ENCODE assay signal across 8 cellular contexts in the genomic region with DNA sequence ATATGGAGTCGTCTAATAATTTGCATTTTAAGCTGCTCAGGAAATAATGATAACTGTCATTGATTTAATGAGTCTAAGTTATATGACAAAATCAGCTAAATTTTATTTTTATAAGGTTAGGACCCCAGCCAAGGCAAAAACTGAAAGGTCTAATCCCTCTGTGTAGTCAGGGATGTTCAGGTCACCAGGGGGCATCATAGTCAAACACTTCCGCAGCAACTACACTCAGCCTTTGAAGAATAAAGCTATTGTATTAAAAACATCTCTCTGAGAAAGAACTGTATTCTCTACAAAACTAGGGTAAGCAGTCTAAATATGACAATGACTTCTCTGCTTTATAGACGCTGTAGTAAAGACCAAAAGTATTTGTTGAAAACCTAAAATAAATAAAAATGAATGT. TPM values are rescaled to one million over a fixed set of nuclear protein-coding genes. Genes with fewer than 3 reads are reported as not detected.
DNase-seq lines count a peak whose midpoint lies in the region; ATAC-seq and TF ChIP-seq lines count a peak whose summit lies in the region.

No MANE protein-coding gene starts in this region.

- H3K36me3 ChIP-seq in adipocyte (ENCODE audit: control insufficient read depth, insufficient read depth, low read length, severe bottlenecking) (peaks cover 85% of the 10 kb centered on the region), stomach (peaks cover 37 to 96% (median 94%) of the 10 kb centered on the region in 4 donors)

- no peaks in the 10 kb centered on the region for H3K9me3 ChIP-seq in adipocyte (ENCODE audit: control insufficient read depth, low read length)
- no peaks in the 10 kb centered on the region for H3K9me3 ChIP-seq in stomach

- H3K27ac ChIP-seq in stomach: no peak overlapping the region

- no peak overlapping the region for H3K9ac ChIP-seq in adipocyte (ENCODE audit: low read length)

- peak in 1 of 7 experiments; percentile 5 for TF ChIP-seq CTCF in stomach (IDR thresholded peaks at IDR 0.05)

- no peaks in the 10 kb centered on the region for H3K27me3 ChIP-seq in adipocyte (replicated peaks; ENCODE audit: control insufficient read depth, insufficient read depth, low read length)
- H3K27me3 ChIP-seq in stomach: no peaks in the 10 kb centered on the region

- H3K4me3 ChIP-seq in adipocyte (ENCODE audit: low read length) (no peak overlapping the region), stomach (no peak overlapping the region)

- 49 to 66% (median 56%) methylated on average over 3 of the region's 3 CpGs for WGBS in stomach, 5 donors

- H3K4me1 ChIP-seq in adipocyte (ENCODE audit: control insufficient read depth, insufficient read depth, low read length): no peaks in the 10 kb centered on the region
- H3K4me1 ChIP-seq in stomach: no peaks in the 10 kb centered on the region

- intact Hi-C loops in stomach (cut with DNase I; ENCODE audit: low total_unique reads): no loop called here

- TF ChIP-seq POLR2A in stomach (IDR thresholded peaks at IDR 0.05): no peak

- ATAC-seq in GM21526 (IDR thresholded peaks at IDR 0.05; ENCODE audit: low FRiP score, unreplicated experiment): no peak

- TF ChIP-seq EP300 in stomach (IDR thresholded peaks at IDR 0.05): no peak

- DNase-seq in COLO668 (lab: John Stamatoyannopoulos, UW; ENCODE audit: unreplicated experiment) (peak; percentile 10), HuH-7.5 (ENCODE audit: low spot score) (peak; percentile 45), adipocyte (ENCODE audit: low read depth) (peak; percentile 18), left kidney (ENCODE audit: low read depth, low spot score) (peak; percentile 29), stomach (no peak)
- DNase-seq in activated CD4-positive, CD25-positive, alpha-beta regulatory T cell treated with anti-CD3 and anti-CD28 coated beads, Interleukin-2, amount 50 U/mL, for 72 hours: no peak
- no peak for DNase-seq in activated effector memory CD4-positive, alpha-beta T cell treated with anti-CD3 and anti-CD28 coated beads, Interleukin-2, amount 50 U/mL, for 16 hours

RNA-seq across cellular contexts. Expression of a gene that starts 15.0 kb away (rescaled TPM):
- 10 to 100 TPM in 4 of 5 donors, 1 to 10 TPM in 1; 7.2 to 73.2 (median 42.0) TPM for total RNA-seq in stomach
- 10 to 100 TPM; 14.9 to 19.7 (median 15.8) TPM for polyA plus RNA-seq in stomach

RNA-seq across cellular contexts. Expression of a gene that starts 25.8 kb away (rescaled TPM):
- 10 to 100 TPM in 1 of 5 donors, 1 to 10 TPM in 3, not detected in 1; 1.3 to 18.5 (median 5.3) TPM for total RNA-seq in stomach
- 1 to 10 TPM; 3.4 to 6.4 (median 6.0) TPM for polyA plus RNA-seq in stomach

Comparison
In these comparisons a context has a peak if more than half of its experiments do, and no peak if none do; other contexts are left out.
1. DNase-seq: peak in COLO668 (single experiment), HuH-7.5 (single experiment), adipocyte (single experiment) and left kidney (single experiment); none in activated CD4-positive, CD25-positive, alpha-beta regulatory T cell treated with anti-CD3 and anti-CD28 coated beads, Interleukin-2, amount 50 U/mL, for 72 hours (single experiment), activated effector memory CD4-positive, alpha-beta T cell treated with anti-CD3 and anti-CD28 coated beads, Interleukin-2, amount 50 U/mL, for 16 hours (single experiment) and stomach (single experiment).